1 cellular context compared by ENCODE assay signal in the genomic region with DNA sequence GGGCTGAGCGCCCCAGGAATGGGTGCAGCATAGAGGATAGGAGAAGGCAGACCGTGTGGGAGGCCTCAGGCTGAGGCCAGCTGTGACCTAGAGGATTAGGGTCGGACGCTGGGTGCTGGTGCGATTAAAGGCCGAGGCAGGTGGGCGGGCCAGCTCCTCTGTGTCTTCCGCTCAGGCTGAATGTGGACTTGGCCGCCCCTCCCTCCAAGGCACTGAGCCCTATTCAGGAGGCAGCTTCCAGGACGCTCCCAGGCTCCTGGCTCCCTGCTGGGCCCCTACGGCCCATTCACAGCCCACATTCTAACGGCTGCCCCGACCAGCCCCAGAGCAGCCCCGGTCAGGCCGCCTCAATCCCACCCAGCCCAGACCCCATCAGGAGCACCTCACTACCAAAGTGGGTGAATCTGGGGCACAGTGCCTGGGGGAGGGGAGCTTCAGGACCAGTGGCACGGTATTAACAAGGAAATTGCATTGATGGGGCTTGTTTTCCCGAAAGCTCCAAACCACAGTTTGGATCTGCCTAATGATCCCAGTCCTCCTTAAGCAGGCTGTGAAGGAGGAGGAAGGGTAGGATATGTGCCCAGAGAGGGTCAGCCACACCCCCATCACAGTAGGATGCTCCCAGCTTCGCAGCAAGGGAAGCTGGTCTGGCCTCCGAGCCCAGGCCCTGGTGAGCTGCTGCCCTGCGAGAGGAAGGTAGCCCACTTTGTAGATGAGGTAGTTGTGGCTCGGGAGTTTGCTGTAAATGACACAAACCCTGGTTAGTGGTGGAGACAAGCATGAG.
TF ChIP-seq lines count a peak whose summit lies in the region.

No MANE protein-coding gene starts in this region.

TF ChIP-seq in H1, 55 proteins besides CTCF, POLR2A, EP300 and RAD21:
- TF ChIP-seq TCF12 (IDR thresholded peaks at IDR 0.05; ENCODE audit: low read depth, low read length), result no peak
- TF ChIP-seq, protein P1, sequence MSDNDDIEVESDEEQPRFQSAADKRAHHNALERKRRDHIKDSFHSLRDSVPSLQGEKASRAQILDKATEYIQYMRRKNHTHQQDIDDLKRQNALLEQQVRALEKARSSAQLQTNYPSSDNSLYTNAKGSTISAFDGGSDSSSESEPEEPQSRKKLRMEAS (IDR thresholded peaks at IDR 0.05), result no peak; the same call in 1 of the 2 replicates
- peak; percentile 25 for TF ChIP-seq ASH2L (IDR thresholded peaks at IDR 0.05; ENCODE audit: low read length)
